In genomic region chr14:89447182-89447970, GRCh38 we compare ENCODE assay signal across 21 cellular contexts. TPM values are rescaled to one million over a fixed set of nuclear protein-coding genes. Genes with fewer than 3 reads are reported as not detected.
DNase-seq lines count a peak whose midpoint lies in the region; ATAC-seq and TF ChIP-seq lines count a peak whose summit lies in the region.
"Had no signal": no experiment of that assay in that cellular context is flagged by ENCODE, and none has a peak within 500 bp of the region (broad histone marks: within the 10 kb centered on the region; RNA-seq: fewer than 3 reads in every experiment).

No MANE protein-coding gene starts in this region.

- peak; percentile 36 for ATAC-seq in activated CD8-positive, alpha-beta T cell treated with anti-CD3 and anti-CD28 coated beads for 36 hours
- ATAC-seq in HG03520 (IDR thresholded peaks at IDR 0.05; ENCODE audit: unreplicated experiment) (no peak), HG02840 (IDR thresholded peaks at IDR 0.05; ENCODE audit: low FRiP score, unreplicated experiment) (no peak)
- ATAC-seq: activated CD4-positive, CD25-positive, alpha-beta regulatory T cell treated with anti-CD3 and anti-CD28 coated beads, Interleukin-2, amount 50 U/mL, for 24 hours; heart right ventricle had no signal

- H3K36me3 Mint-ChIP-seq in activated CD8-positive, alpha-beta T cell treated with anti-CD3 and anti-CD28 coated beads for 36 hours (ENCODE audit: low read depth), result peaks cover 31% of the 10 kb centered on the region

- CTCF ChIA-PET in activated CD8-positive, alpha-beta T cell treated with anti-CD3 and anti-CD28 coated beads for 36 hours (lab: Charles Lee), result no interaction called here

- peaks cover 64% of the 10 kb centered on the region for H3K4me1 Mint-ChIP-seq in activated CD8-positive, alpha-beta T cell treated with anti-CD3 and anti-CD28 coated beads for 36 hours (ENCODE audit: low read depth)

- peak overlapping the region; percentile 85 for H3K27ac Mint-ChIP-seq in activated CD8-positive, alpha-beta T cell treated with anti-CD3 and anti-CD28 coated beads for 36 hours
- H3K27ac Mint-ChIP-seq: brain, HFFc6 had no signal

- no peak for TF ChIP-seq POLR2A in esophagus squamous epithelium (IDR thresholded peaks at IDR 0.05)

- H3K4me2 ChIP-seq in DOHH2 (ENCODE audit: low read length), result peak overlapping the region; percentile 34

- no peaks in the 10 kb centered on the region for H3K9me3 ChIP-seq in DOHH2 (ENCODE audit: control insufficient read depth, insufficient read depth, low read length)
- H3K9me3 ChIP-seq in esophagus squamous epithelium, result no peaks in the 10 kb centered on the region
- H3K9me3 ChIP-seq: heart right ventricle, ovary had no signal

- no peaks in the 10 kb centered on the region for H3K79me2 ChIP-seq in DOHH2 (ENCODE audit: control insufficient read depth, low read length)

- H3K9me2 ChIP-seq in DOHH2 (replicated peaks; ENCODE audit: control insufficient read depth, low read length), result no peaks in the 10 kb centered on the region

- 79% methylated on average over 13 to 14 of the region's 14 CpGs for WGBS in esophagus squamous epithelium, 2 donors

- peaks cover 54% of the 10 kb centered on the region for H3K4me1 ChIP-seq in DOHH2 (ENCODE audit: control insufficient read depth, low read length)
- H3K4me1 ChIP-seq in esophagus squamous epithelium, result peaks cover 0 to 27% (median 11%) of the 10 kb centered on the region in 3 donors

- H3K27ac ChIP-seq in DOHH2 (ENCODE audit: low read depth, low read length) (no peak overlapping the region), esophagus squamous epithelium (no peak overlapping the region)
- H3K27ac ChIP-seq: 22Rv1, HL-60, ovary had no signal

- POLR2A ChIA-PET in activated CD8-positive, alpha-beta T cell treated with anti-CD3 and anti-CD28 coated beads for 36 hours (lab: Charles Lee), result interaction anchor here (1.5 kb wide), 1 partner anchor 14 kb away, joined by 3 read pairs; no protein-coding TSS in a partner anchor

- DNase-seq in SIG-M5 treated with dmso at 0.1 percent for 504 hours (lab: John Stamatoyannopoulos, UW; ENCODE audit: unreplicated experiment) (peak; percentile 14), SIG-M5 (lab: John Stamatoyannopoulos, UW) (no peak), mesenteric fat pad (ENCODE audit: low spot score) (peak; percentile 12), esophagus squamous epithelium (lab: John Stamatoyannopoulos, UW) (no peak)
- peak; percentile 64 for DNase-seq in activated CD8-positive, alpha-beta T cell treated with anti-CD3 and anti-CD28 coated beads for 36 hours
- DNase-seq: activated effector memory CD4-positive, alpha-beta T cell treated with anti-CD3 and anti-CD28 coated beads, Interleukin-2, amount 50 U/mL, for 16 hours; heart right ventricle; HFFc6; Kasumi-1; kidney glomerular epithelial cell; NCI-H1694 treated with DMSO at 0.1 percent for 48 hours; NCI-H510A; small intestine had no signal

- H3K27me3 ChIP-seq in DOHH2 (ENCODE audit: control insufficient read depth, low read length), result no peaks in the 10 kb centered on the region
- no peaks in the 10 kb centered on the region for H3K27me3 ChIP-seq in esophagus squamous epithelium
- H3K27me3 ChIP-seq: heart right ventricle, ovary had no signal

- H4K20me1 ChIP-seq in DOHH2 (ENCODE audit: control insufficient read depth, insufficient read depth, low read depth, low read length), result no peaks in the 10 kb centered on the region

- H3K4me3 ChIP-seq in DOHH2 (ENCODE audit: low read length) (no peak overlapping the region), esophagus squamous epithelium (no peak overlapping the region)
- H3K4me3 ChIP-seq: heart right ventricle, ovary had no signal

- H3K36me3 ChIP-seq in DOHH2 (ENCODE audit: control insufficient read depth, low read length) (no peaks in the 10 kb centered on the region), esophagus squamous epithelium (no peaks in the 10 kb centered on the region)
- H3K36me3 ChIP-seq: heart right ventricle, ovary had no signal

- H3K4me3 Mint-ChIP-seq in activated CD8-positive, alpha-beta T cell treated with anti-CD3 and anti-CD28 coated beads for 36 hours, result peak overlapping the region; percentile 8
- H3K4me3 Mint-ChIP-seq: brain, HFFc6 had no signal

- intact Hi-C loops in activated CD8-positive, alpha-beta T cell treated with anti-CD3 and anti-CD28 coated beads for 36 hours (cut with micrococcal nuclease), result no loop called here
- intact Hi-C loops in esophagus squamous epithelium (cut with DNase I), result no loop called here

- peaks cover 3% of the 10 kb centered on the region for H3F3A ChIP-seq in DOHH2 (ENCODE audit: control insufficient read depth, insufficient read depth)

- no peak for TF ChIP-seq CTCF in DOHH2 (IDR thresholded peaks at IDR 0.05; ENCODE audit: low read depth, low read length, poor library complexity, severe bottlenecking)
- no peak for TF ChIP-seq CTCF in activated CD8-positive, alpha-beta T cell treated with anti-CD3 and anti-CD28 coated beads for 36 hours (IDR thresholded peaks at IDR 0.05)
- no peak for TF ChIP-seq CTCF in esophagus squamous epithelium (IDR thresholded peaks at IDR 0.05)

- H3K27me3 Mint-ChIP-seq in activated CD8-positive, alpha-beta T cell treated with anti-CD3 and anti-CD28 coated beads for 36 hours, result no peaks in the 10 kb centered on the region
- H3K27me3 Mint-ChIP-seq: brain had no signal

- H3K9me3 Mint-ChIP-seq in activated CD8-positive, alpha-beta T cell treated with anti-CD3 and anti-CD28 coated beads for 36 hours, result peaks cover 3% of the 10 kb centered on the region
- H3K9me3 Mint-ChIP-seq: HFFc6 had no signal

RNA-seq across cellular contexts. Expression of gene FOXN3, which starts 30.3 kb away (rescaled TPM):
- total RNA-seq in activated CD8-positive, alpha-beta T cell treated with anti-CD3 and anti-CD28 coated beads for 36 hours, result 10 to 100 TPM; 83.4 to 85.0 TPM
- total RNA-seq in mesenteric fat pad (136 TPM), esophagus squamous epithelium (10 to 100 TPM; 27.4 to 91.4 (median 39.2) TPM)

Comparison
In these comparisons a context has a peak if more than half of its experiments do, and no peak if none do; other contexts are left out.
1. DNase-seq: peak in SIG-M5 treated with dmso at 0.1 percent for 504 hours (single experiment), activated CD8-positive, alpha-beta T cell treated with anti-CD3 and anti-CD28 coated beads for 36 hours (single experiment) and mesenteric fat pad (single experiment); none in SIG-M5 (single experiment) and esophagus squamous epithelium (single experiment).